ENCODE assay signal across 8 cellular contexts in the genomic region with DNA sequence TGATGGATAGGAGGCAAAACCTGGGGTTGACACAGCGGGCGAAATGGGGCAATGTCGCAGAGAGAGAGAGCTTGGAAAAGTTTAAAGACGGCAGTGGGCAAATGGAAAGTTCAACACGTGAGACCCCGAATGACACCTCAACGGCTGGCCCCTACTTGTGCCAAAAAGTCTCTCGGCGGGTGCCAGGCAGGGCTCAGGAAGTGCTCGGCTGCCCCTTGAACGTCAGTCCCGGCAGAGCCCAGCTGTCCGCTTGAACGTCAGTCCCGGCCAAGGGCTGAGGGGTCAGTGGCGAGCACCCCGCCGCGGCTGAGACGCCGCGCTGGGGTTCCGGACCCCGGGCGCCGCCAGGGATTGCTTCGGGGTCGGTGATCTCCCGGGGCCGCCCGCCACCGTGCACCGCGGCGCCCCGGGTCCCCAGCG. TPM values are rescaled to one million over a fixed set of nuclear protein-coding genes. Genes with fewer than 3 reads are reported as not detected.
DNase-seq lines count a peak whose midpoint lies in the region; ATAC-seq and TF ChIP-seq lines count a peak whose summit lies in the region.

No MANE protein-coding gene starts in this region.

- TF ChIP-seq CTCF in Calu3 (IDR thresholded peaks at IDR 0.05; ENCODE audit: unreplicated experiment) (no peak), foreskin keratinocyte (conservative IDR thresholded peaks at IDR 0.05) (no peak), neural crest cell (conservative IDR thresholded peaks at IDR 0.05) (no peak)
- no peak for TF ChIP-seq CTCF in activated CD8-positive, alpha-beta T cell treated with anti-CD3 and anti-CD28 coated beads for 36 hours (IDR thresholded peaks at IDR 0.05)

- peaks cover 8% of the 10 kb centered on the region for H3K4me1 ChIP-seq in foreskin keratinocyte

- intact Hi-C loops in Calu3 (cut with micrococcal nuclease; ENCODE audit: unreplicated experiment): no loop called here
- intact Hi-C loops in activated CD8-positive, alpha-beta T cell treated with anti-CD3 and anti-CD28 coated beads for 36 hours (cut with micrococcal nuclease): no loop called here

- BruUV-seq in Calu3 (replicated peaks; lab: Mats Ljungman, UMichigan): no TSS peak

- peak; percentile 51 for DNase-seq in Calu3
- DNase-seq in activated CD8-positive, alpha-beta T cell treated with anti-CD3 and anti-CD28 coated beads for 36 hours: peak; percentile 29
- no peak for DNase-seq in foreskin keratinocyte
- peak; percentile 44 for DNase-seq in neural crest cell (ENCODE audit: low read depth, low spot score)
- DNase-seq in cerebellar nuclear complex (lab: John Stamatoyannopoulos, UW): no peak
- no peak for DNase-seq in GM19238 (ENCODE audit: insufficient read length, low spot score)

- H3K4me1 Mint-ChIP-seq in Calu3 (ENCODE audit: low read depth, unreplicated experiment): peaks cover 21% of the 10 kb centered on the region
- H3K4me1 Mint-ChIP-seq in activated CD8-positive, alpha-beta T cell treated with anti-CD3 and anti-CD28 coated beads for 36 hours (ENCODE audit: low read depth): peaks cover 20% of the 10 kb centered on the region
- peaks cover 57% of the 10 kb centered on the region for H3K4me1 Mint-ChIP-seq in neural crest cell

- H3K27me3 Mint-ChIP-seq in Calu3 (ENCODE audit: unreplicated experiment) (no peaks in the 10 kb centered on the region), neural crest cell (ENCODE audit: low read depth) (no peaks in the 10 kb centered on the region)
- no peaks in the 10 kb centered on the region for H3K27me3 Mint-ChIP-seq in activated CD8-positive, alpha-beta T cell treated with anti-CD3 and anti-CD28 coated beads for 36 hours

- H3K27me3 ChIP-seq in foreskin keratinocyte: no peaks in the 10 kb centered on the region

- H3K4me3 Mint-ChIP-seq in Calu3 (ENCODE audit: low read depth, unreplicated experiment) (peak overlapping the region; percentile 80), neural crest cell (peak overlapping the region; percentile 89)
- peak overlapping the region; percentile 72 for H3K4me3 Mint-ChIP-seq in activated CD8-positive, alpha-beta T cell treated with anti-CD3 and anti-CD28 coated beads for 36 hours

- H3K36me3 Mint-ChIP-seq in Calu3 (ENCODE audit: insufficient read depth, unreplicated experiment) (peaks cover 31% of the 10 kb centered on the region), neural crest cell (ENCODE audit: low read depth) (peaks cover 3% of the 10 kb centered on the region)
- H3K36me3 Mint-ChIP-seq in activated CD8-positive, alpha-beta T cell treated with anti-CD3 and anti-CD28 coated beads for 36 hours (ENCODE audit: low read depth): peaks cover 13% of the 10 kb centered on the region

- peak overlapping the region; percentile 86 for H3K27ac ChIP-seq in foreskin keratinocyte

- ATAC-seq in GM19397 (IDR thresholded peaks at IDR 0.05; ENCODE audit: unreplicated experiment) (peak; percentile 43), HG03521 (IDR thresholded peaks at IDR 0.05; ENCODE audit: unreplicated experiment) (peak; percentile 42), foreskin keratinocyte (peak; percentile 41)
- ATAC-seq in activated CD8-positive, alpha-beta T cell treated with anti-CD3 and anti-CD28 coated beads for 36 hours: no peak

- H3K9me3 Mint-ChIP-seq in Calu3 (ENCODE audit: low read depth, unreplicated experiment): no peaks in the 10 kb centered on the region
- H3K9me3 Mint-ChIP-seq in activated CD8-positive, alpha-beta T cell treated with anti-CD3 and anti-CD28 coated beads for 36 hours: peaks cover 1% of the 10 kb centered on the region
- H3K9me3 Mint-ChIP-seq in neural crest cell: no peaks in the 10 kb centered on the region

- CTCF ChIA-PET in Calu3 (lab: Charles Lee): interaction anchor here (0.8 kb wide), 2 partner anchors 7 to 311 kb away, joined by 3 to 5 read pairs; no protein-coding TSS in a partner anchor
- CTCF ChIA-PET in activated CD8-positive, alpha-beta T cell treated with anti-CD3 and anti-CD28 coated beads for 36 hours (lab: Charles Lee): interaction anchor here (0.9 to 1.2 kb wide), 3 partner anchors 12 to 74 kb away, joined by 3 to 4 read pairs (median 3); no protein-coding TSS in a partner anchor

- H3K27ac Mint-ChIP-seq in Calu3 (ENCODE audit: unreplicated experiment): no peak overlapping the region
- H3K27ac Mint-ChIP-seq in activated CD8-positive, alpha-beta T cell treated with anti-CD3 and anti-CD28 coated beads for 36 hours: peak overlapping the region; percentile 76
- no peak overlapping the region for H3K27ac Mint-ChIP-seq in neural crest cell (ENCODE audit: unreplicated experiment)

- POLR2A ChIA-PET in activated CD8-positive, alpha-beta T cell treated with anti-CD3 and anti-CD28 coated beads for 36 hours (lab: Charles Lee): interaction anchor here (1.0 kb wide), 1 partner anchor 16 kb away, joined by 4 read pairs; no protein-coding TSS in a partner anchor

RNA-seq across cellular contexts. Expression of a gene that starts 0.6 kb away (rescaled TPM):
- 16.8 and 21.0 TPM in 2 replicates for total RNA-seq in Calu3 (2022)
- 1 to 10 TPM; 4.3 to 4.9 TPM for total RNA-seq in activated CD8-positive, alpha-beta T cell treated with anti-CD3 and anti-CD28 coated beads for 36 hours
- total RNA-seq in foreskin keratinocyte: 45.8 and 78.0 TPM in 2 replicates
- 16.0 and 21.5 TPM in 2 replicates for polyA plus RNA-seq in foreskin keratinocyte
- total RNA-seq in neural crest cell: 16.2 and 18.6 TPM in 2 replicates

RNA-seq across cellular contexts. Expression of a gene that starts 39.3 kb away (rescaled TPM):
- total RNA-seq in Calu3 (2022) (31.3 and 34.4 TPM in 2 replicates), foreskin keratinocyte (23.6 and 29.2 TPM in 2 replicates), neural crest cell (18.5 and 21.3 TPM in 2 replicates)
- total RNA-seq in activated CD8-positive, alpha-beta T cell treated with anti-CD3 and anti-CD28 coated beads for 36 hours: 10 to 100 TPM; 38.9 to 42.1 TPM
- polyA plus RNA-seq in foreskin keratinocyte: 3.7 and 4.0 TPM in 2 replicates

Comparison
In these comparisons a context has a peak if more than half of its experiments do, and no peak if none do; other contexts are left out.
1. DNase-seq: peak in Calu3 (single experiment), activated CD8-positive, alpha-beta T cell treated with anti-CD3 and anti-CD28 coated beads for 36 hours (single experiment) and neural crest cell (single experiment); none in foreskin keratinocyte (0 of 2), cerebellar nuclear complex (0 of 2) and GM19238 (single experiment).
2. Peak in every context shown above with its lines, with median percentiles within 50 percentile points of each other: H3K4me3 Mint-ChIP-seq.